ENCODE assay signal across 8 cellular contexts in the genomic region with DNA sequence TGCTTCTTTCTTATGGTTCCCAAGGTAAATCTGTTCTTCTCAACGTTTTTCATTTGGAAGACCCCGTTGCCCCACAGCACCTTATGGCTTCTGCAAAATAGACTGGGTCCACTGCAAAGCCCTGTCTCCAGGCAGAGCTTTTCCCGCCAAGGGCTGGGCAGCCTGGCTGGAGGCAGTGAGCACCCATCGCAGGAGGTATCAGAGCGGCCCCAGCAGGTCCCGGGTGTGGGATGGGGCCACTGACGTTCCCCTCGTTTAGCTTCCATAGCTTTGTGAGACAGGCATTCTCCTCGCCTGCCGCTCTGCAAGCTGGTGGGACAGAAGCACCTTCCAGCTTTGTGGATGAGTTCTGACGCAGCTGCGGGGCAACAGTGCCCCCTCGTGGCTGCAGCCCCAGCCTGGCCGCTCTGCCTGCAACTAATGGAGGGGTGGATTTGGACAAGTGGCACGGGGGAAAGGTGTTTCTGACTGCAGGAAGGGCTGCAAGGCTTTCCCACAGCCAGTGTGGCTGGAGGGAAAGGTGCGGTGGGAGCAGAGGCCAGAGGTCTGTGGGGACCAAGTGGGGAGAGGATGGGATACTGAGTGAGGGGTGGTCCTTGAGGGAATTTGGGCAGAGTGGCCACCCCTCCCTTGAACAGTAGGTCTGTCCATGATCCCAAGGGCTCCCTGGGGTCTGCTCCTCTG.
A peak's percentile ranks its signal among the peaks of the same experiment; 100 is the strongest.
DNase-seq lines count a peak whose midpoint lies in the region; ATAC-seq lines count a peak whose summit lies in the region.

No MANE protein-coding gene starts in this region.

- H3K4me3 Mint-ChIP-seq in effector memory CD8-positive, alpha-beta T cell: peak overlapping the region; percentile 42 to 58
- peak overlapping the region; percentile 11 for H3K4me3 Mint-ChIP-seq in memory B cell

- H3K36me3 Mint-ChIP-seq in effector memory CD8-positive, alpha-beta T cell (ENCODE audit: insufficient read depth): peaks cover 14% of the 10 kb centered on the region
- no peaks in the 10 kb centered on the region for H3K36me3 Mint-ChIP-seq in memory B cell

- H3K27ac Mint-ChIP-seq in effector memory CD8-positive, alpha-beta T cell: no peak overlapping the region
- no peak overlapping the region for H3K27ac Mint-ChIP-seq in memory B cell

- peaks cover 19 to 40% of the 10 kb centered on the region in 2 donors for H3K4me1 Mint-ChIP-seq in effector memory CD8-positive, alpha-beta T cell (ENCODE audit: low read depth in 2 of 2)
- peaks cover 17% of the 10 kb centered on the region for H3K4me1 Mint-ChIP-seq in memory B cell

- peaks cover 26 to 29% of the 10 kb centered on the region in 2 donors for H3K27me3 Mint-ChIP-seq in effector memory CD8-positive, alpha-beta T cell
- H3K27me3 Mint-ChIP-seq in memory B cell: peaks cover 30% of the 10 kb centered on the region

- H3K9me3 Mint-ChIP-seq in effector memory CD8-positive, alpha-beta T cell: no peaks in the 10 kb centered on the region
- H3K9me3 Mint-ChIP-seq in memory B cell: no peaks in the 10 kb centered on the region

- DNase-seq in EL: peak; percentile 81
- DNase-seq in NCI-H774 (lab: John Stamatoyannopoulos, UW): peak; percentile 66
- DNase-seq in activated CD8-positive, alpha-beta memory T cell treated with anti-CD3 and anti-CD28 coated beads for 1 hour (ENCODE audit: extremely low read depth in 1 of 2, low read depth in 1 of 2): peak; percentile 38 to 60
- peak; percentile 63 to 75 (median 70) for DNase-seq in effector memory CD8-positive, alpha-beta T cell
- peak; percentile 76 to 82 for DNase-seq in memory B cell (ENCODE audit: low spot score in 2 of 2)
- DNase-seq in stimulated activated CD8-positive, alpha-beta memory T cell treated with anti-CD3 and anti-CD28 coated beads, Interleukin-15, amount 100 ng/mL, for 48 hours (ENCODE audit: low read depth in 2 of 2): peak; percentile 51 to 65

- ATAC-seq in HG02798 (IDR thresholded peaks at IDR 0.05; ENCODE audit: poor library complexity, unreplicated experiment): peak; percentile 56
- ATAC-seq in effector memory CD8-positive, alpha-beta T cell (replicated peaks): peak; percentile 46
- ATAC-seq in memory B cell (ENCODE audit: low read depth): peak; percentile 63
- no peak for ATAC-seq in HG03565 (IDR thresholded peaks at IDR 0.05; ENCODE audit: unreplicated experiment)
